ENCODE assay signal across 8 cellular contexts in genomic region chr10:5089869-5090268, GRCh38. TPM values are rescaled to one million over a fixed set of nuclear protein-coding genes. Genes with fewer than 3 reads are reported as not detected.
A peak's percentile ranks its signal among the peaks of the same experiment; 100 is the strongest.
DNase-seq lines count a peak whose midpoint lies in the region; ATAC-seq and TF ChIP-seq lines count a peak whose summit lies in the region.

No MANE protein-coding gene starts in this region.

- intact Hi-C loops in uterus (cut with DNase I; ENCODE audit: low total_unique reads) = loop anchor here (5.0 kb wide), 1 partner anchor 238 kb away; no protein-coding TSS in a partner anchor

- H3K4me2 ChIP-seq in DOHH2 (ENCODE audit: low read length) (no peak overlapping the region), SU-DHL-6 (ENCODE audit: low read depth, low read length, poor library complexity, severe bottlenecking) (no peak overlapping the region)

- H3K27ac ChIP-seq in DOHH2 (ENCODE audit: low read depth, low read length) (no peak overlapping the region), SU-DHL-6 (ENCODE audit: low read depth, low read length) (no peak overlapping the region), uterus (no peak overlapping the region)

- no peak overlapping the region for H3K9ac ChIP-seq in SU-DHL-6 (ENCODE audit: low read length)

- no peaks in the 10 kb centered on the region for H3K79me2 ChIP-seq in DOHH2 (ENCODE audit: control insufficient read depth, low read length)
- no peaks in the 10 kb centered on the region for H3K79me2 ChIP-seq in SU-DHL-6 (ENCODE audit: insufficient read depth, low read length)

- TF ChIP-seq CTCF in DOHH2 (IDR thresholded peaks at IDR 0.05; ENCODE audit: low read depth, low read length, poor library complexity, severe bottlenecking) = peak; percentile 35
- TF ChIP-seq CTCF in SU-DHL-6 (IDR thresholded peaks at IDR 0.05; ENCODE audit: insufficient read depth, low read length, poor library complexity, severe bottlenecking) = peak; percentile 12
- no peak for TF ChIP-seq CTCF in uterus (IDR thresholded peaks at IDR 0.05)

- DNase-seq in kidney tubule cell (ENCODE audit: low spot score) (peak; percentile 53), uterus (no peak)
- no peak for DNase-seq in activated CD8-positive, alpha-beta memory T cell treated with anti-CD3 and anti-CD28 coated beads for 24 hours

- ATAC-seq in HG03520 (IDR thresholded peaks at IDR 0.05; ENCODE audit: unreplicated experiment) = peak; percentile 69
- ATAC-seq in GM21381 (IDR thresholded peaks at IDR 0.05; ENCODE audit: unreplicated experiment) = no peak
- ATAC-seq in HG02798 (IDR thresholded peaks at IDR 0.05; ENCODE audit: poor library complexity, unreplicated experiment) = no peak

- no peaks in the 10 kb centered on the region for H3K36me3 ChIP-seq in DOHH2 (ENCODE audit: control insufficient read depth, low read length)
- no peaks in the 10 kb centered on the region for H3K36me3 ChIP-seq in SU-DHL-6 (ENCODE audit: low read length)
- no peaks in the 10 kb centered on the region for H3K36me3 ChIP-seq in uterus

- H3K4me3 ChIP-seq in DOHH2 (ENCODE audit: low read length) (no peak overlapping the region), SU-DHL-6 (ENCODE audit: insufficient read depth, low read length, poor library complexity, severe bottlenecking) (no peak overlapping the region), uterus (no peak overlapping the region)

- no peak overlapping the region for H2AFZ ChIP-seq in SU-DHL-6 (ENCODE audit: low read depth, low read length, severe bottlenecking)

- H3K9me2 ChIP-seq in DOHH2 (replicated peaks; ENCODE audit: control insufficient read depth, low read length) = no peaks in the 10 kb centered on the region
- H3K9me2 ChIP-seq in SU-DHL-6 (replicated peaks; ENCODE audit: insufficient read depth, low read length) = no peaks in the 10 kb centered on the region

- H3K27me3 ChIP-seq in DOHH2 (ENCODE audit: control insufficient read depth, low read length) = peaks cover 1% of the 10 kb centered on the region; the same call in 1 of the 2 replicates
- no peaks in the 10 kb centered on the region for H3K27me3 ChIP-seq in SU-DHL-6 (ENCODE audit: low read length)
- H3K27me3 ChIP-seq in uterus = no peaks in the 10 kb centered on the region

- H4K20me1 ChIP-seq in DOHH2 (ENCODE audit: control insufficient read depth, insufficient read depth, low read depth, low read length) = no peaks in the 10 kb centered on the region
- H4K20me1 ChIP-seq in SU-DHL-6 (ENCODE audit: low read depth, low read length) = no peaks in the 10 kb centered on the region

- H3F3A ChIP-seq in DOHH2 (ENCODE audit: control insufficient read depth, insufficient read depth) (no peaks in the 10 kb centered on the region), SU-DHL-6 (ENCODE audit: insufficient read depth) (no peaks in the 10 kb centered on the region)

- H3K9me3 ChIP-seq in DOHH2 (ENCODE audit: control insufficient read depth, insufficient read depth, low read length) (no peaks in the 10 kb centered on the region), SU-DHL-6 (ENCODE audit: insufficient read depth, low read length) (no peaks in the 10 kb centered on the region), uterus (peaks cover 0 to 11% of the 10 kb centered on the region in 2 donors)

- TF ChIP-seq POLR2A in uterus (IDR thresholded peaks at IDR 0.05) = no peak

- no peaks in the 10 kb centered on the region for H3K4me1 ChIP-seq in DOHH2 (ENCODE audit: control insufficient read depth, low read length)
- no peaks in the 10 kb centered on the region for H3K4me1 ChIP-seq in uterus

RNA-seq across cellular contexts. Expression of gene AKR1C3, which starts 4.3 kb away (rescaled TPM):
- total RNA-seq in uterus = 10 to 100 TPM in 2 of 4 donors, 1 to 10 TPM in 2; 6.0 to 35.6 (median 16.7) TPM

Comparison
In these comparisons a context has a peak if more than half of its experiments do, and no peak if none do; other contexts are left out.
1. CTCF ChIP-seq: peak in DOHH2 (single experiment) and SU-DHL-6 (single experiment); none in uterus (0 of 4).